Comparison of ENCODE assay signal across 27 cellular contexts in the genomic region with DNA sequence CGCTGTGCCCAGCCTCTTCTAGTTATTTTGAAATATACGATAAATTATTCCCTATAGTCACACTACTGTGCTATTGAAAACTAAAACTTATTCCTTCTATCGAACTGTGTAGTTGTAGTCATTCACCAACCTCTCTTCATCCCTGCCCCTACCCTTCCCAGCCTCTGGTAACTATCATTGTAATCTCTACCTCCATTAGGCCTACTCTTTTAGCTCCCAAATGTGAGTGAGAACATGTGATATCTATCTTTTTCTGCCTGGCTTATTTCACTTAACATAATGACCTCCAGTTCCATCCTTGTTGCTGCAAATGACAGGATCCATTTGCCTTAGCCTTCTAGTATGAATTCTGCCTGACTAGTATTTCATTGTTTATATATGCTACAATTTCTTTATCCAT.
"Had no signal": no experiment of that assay in that cellular context is flagged by ENCODE, and none has a peak within 500 bp of the region (broad histone marks: within the 10 kb centered on the region; RNA-seq: fewer than 3 reads in every experiment).

No MANE protein-coding gene starts in this region.

- H3K4me3 ChIP-seq: neural progenitor cell, ovary, psoas muscle, right lobe of liver, sigmoid colon, stomach, thoracic aorta, thyroid gland, tibial nerve, upper lobe of left lung, vagina had no signal

- H3K27me3 ChIP-seq: neural progenitor cell, ovary, right lobe of liver, sigmoid colon, stomach, thyroid gland, tibial nerve, upper lobe of left lung, vagina had no signal

- H3K27ac ChIP-seq: neural progenitor cell, ovary, parathyroid adenoma, psoas muscle, right lobe of liver, sigmoid colon, stomach, thoracic aorta, thyroid gland, tibial nerve, upper lobe of left lung, vagina had no signal

- ATAC-seq: naive thymus-derived CD8-positive, alpha-beta T cell; natural killer cell treated with Interleukin-12 subunit alpha and Interleukin-12 subunit beta and Interleukin-15 and Interleukin-18, amount 100 ng/mL, for 72 hours; psoas muscle; right cardiac atrium; right lobe of liver; stimulated activated effector memory CD8-positive, alpha-beta T cell treated with anti-CD3 and anti-CD28 coated beads, Interleukin-12 subunit alpha, Interleukin-12 subunit beta, amount 100 ng/mL, for 72 hours; stimulated activated naive B cell treated with anti-CD40 and anti-IgM and Interleukin-4, amounts not matched to agents 10 μg/mL and 1 μg/mL and 100 μg/mL, for 72 hours had no signal

- H3K9ac ChIP-seq: neural progenitor cell, parathyroid adenoma had no signal

- H3K4me1 ChIP-seq: neural progenitor cell, parathyroid adenoma, psoas muscle, right lobe of liver, sigmoid colon, stomach, thyroid gland, tibial nerve, upper lobe of left lung, vagina had no signal

- DNase-seq: naive thymus-derived CD8-positive, alpha-beta T cell; nephron progenitor cell; occipital lobe; ovary; posterior cingulate gyrus; psoas muscle; right cardiac atrium; right lobe of liver; sigmoid colon; small intestine; stimulated activated CD4-positive, alpha-beta T cell treated with anti-CD3 and anti-CD28 coated beads, Interleukin-15, amount 100 ng/mL, for 24 hours; stimulated activated CD4-positive, alpha-beta T cell treated with anti-CD3 and anti-CD28 coated beads, Interleukin-2, amount 100 ng/mL, for 24 hours; stimulated activated CD4-positive, alpha-beta T cell treated with anti-CD3 and anti-CD28 coated beads, Interleukin-2, amount 100 ng/mL, for 48 hours; stimulated activated CD4-positive, alpha-beta T cell treated with anti-CD3 and anti-CD28 coated beads, Interleukin-4, amount 100 ng/mL, for 24 hours; stimulated activated naive B cell treated with anti-CD40 and anti-IgM and Interleukin-4, amounts not matched to agents 10 μg/mL and 1 μg/mL and 100 μg/mL, for 72 hours; stimulated activated naive CD4-positive, alpha-beta T cell treated with Interleukin-2 at 50 U/mL for 16 hours; stomach; thyroid gland; trophoblast cell; upper lobe of left lung had no signal

- H2AFZ ChIP-seq: neural progenitor cell, parathyroid adenoma had no signal

- H3K4me2 ChIP-seq: neural progenitor cell had no signal

- H3K9me3 ChIP-seq: ovary, right lobe of liver, sigmoid colon, thoracic aorta, thyroid gland, upper lobe of left lung, vagina had no signal

- H3K36me3 ChIP-seq: ovary, right lobe of liver, sigmoid colon, stomach, thoracic aorta, thyroid gland, tibial nerve, upper lobe of left lung, vagina had no signal

- H3K79me2 ChIP-seq: parathyroid adenoma had no signal
